ENCODE assay signal across 7 cellular contexts in the genomic region with DNA sequence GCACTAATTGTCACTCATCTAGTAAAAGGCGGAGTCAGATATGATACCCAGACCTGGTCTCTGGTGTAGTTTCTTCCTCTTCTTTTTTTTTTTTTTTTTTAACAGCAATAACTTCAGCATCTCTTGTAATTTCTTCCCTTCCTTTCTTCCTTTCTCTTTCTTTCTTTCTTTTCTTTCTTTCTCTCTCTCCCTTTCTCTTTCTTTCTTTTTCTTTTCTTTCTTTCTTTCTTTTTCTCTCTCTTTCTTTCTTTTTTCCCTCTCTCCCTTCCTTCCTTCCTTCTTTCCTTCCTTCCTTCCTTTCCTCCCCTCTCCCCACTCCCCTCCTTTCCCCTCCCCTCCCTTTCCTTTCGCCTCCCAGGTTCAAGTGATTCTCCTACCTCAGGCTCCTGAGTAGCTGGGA.
"Had no signal": no experiment of that assay in that cellular context is flagged by ENCODE, and none has a peak within 500 bp of the region (broad histone marks: within the 10 kb centered on the region; RNA-seq: fewer than 3 reads in every experiment).

No MANE protein-coding gene starts in this region.

- H3K4me1 Mint-ChIP-seq: GM23338 had no signal

- H3K4me3 ChIP-seq: GM23338 had no signal

- H3K4me3 Mint-ChIP-seq: GM23338, H9, HFFc6, IgD-negative memory B cell had no signal

- DNase-seq: H9, HCEC 1CT, HFFc6 had no signal

- ATAC-seq: GM23338, HepG2 had no signal

- H3K27ac Mint-ChIP-seq: GM23338, H9, HFFc6, IgD-negative memory B cell had no signal

- H3K36me3 Mint-ChIP-seq: IgD-negative memory B cell had no signal

- H3K27ac ChIP-seq: HL-60 had no signal

- H3K9me3 Mint-ChIP-seq: GM23338, H9, HFFc6, IgD-negative memory B cell had no signal
